8 cellular contexts compared by ENCODE assay signal in genomic region chr19:49579193-49579592, GRCh38. TPM values are rescaled to one million over a fixed set of nuclear protein-coding genes. Genes with fewer than 3 reads are reported as not detected.
DNase-seq lines count a peak whose midpoint lies in the region; ATAC-seq and TF ChIP-seq lines count a peak whose summit lies in the region.

No MANE protein-coding gene starts in this region.

- no peak for TF ChIP-seq RAD21 in liver (IDR thresholded peaks at IDR 0.05)

- H3K9me3 Mint-ChIP-seq in stimulated activated naive CD8-positive, alpha-beta T cell treated with anti-CD3 and anti-CD28 coated beads, Interleukin-15, Interleukin-2, amounts not matched to agents 100 ng/mL and 50 ng/mL, for 24 hours = no peaks in the 10 kb centered on the region
- H3K9me3 Mint-ChIP-seq in activated naive CD8-positive, alpha-beta T cell treated with anti-CD3 and anti-CD28 coated beads for 36 hours = no peaks in the 10 kb centered on the region

- H3K4me1 ChIP-seq in liver (ENCODE audit: control insufficient read depth in 4 of 4, insufficient read depth in 4 of 4, low read length in 3 of 4) = peaks cover 4 to 22% (median 18%) of the 10 kb centered on the region in 4 donors

- DNase-seq in stimulated activated naive CD8-positive, alpha-beta T cell treated with anti-CD3 and anti-CD28 coated beads, Interleukin-15, Interleukin-2, amounts not matched to agents 100 U/mL and 50 U/mL, for 24 hours = no peak
- DNase-seq in activated naive CD8-positive, alpha-beta T cell treated with anti-CD3 and anti-CD28 coated beads for 36 hours = no peak
- DNase-seq in HuH-7.5 (ENCODE audit: low spot score) = no peak
- no peak for DNase-seq in NCI-H1436 treated with DMSO at 0.1 percent for 48 hours (lab: John Stamatoyannopoulos, UW)
- DNase-seq in AG08395 (ENCODE audit: low spot score) = no peak

- no peak for TF ChIP-seq CTCF in liver (IDR thresholded peaks at IDR 0.05; ENCODE audit: low read depth, low read length, missing input control)

- ATAC-seq in stimulated activated naive CD8-positive, alpha-beta T cell treated with anti-CD3 and anti-CD28 coated beads, Interleukin-15, Interleukin-2, amounts not matched to agents 100 U/mL and 50 U/mL, for 24 hours = no peak
- no peak for ATAC-seq in HG02763 (IDR thresholded peaks at IDR 0.05; ENCODE audit: unreplicated experiment)

- H3K27me3 ChIP-seq in liver (ENCODE audit: control insufficient read depth in 4 of 4, insufficient read depth in 4 of 4, low read length in 3 of 4) = no peaks in the 10 kb centered on the region

- H3K4me3 ChIP-seq in liver (ENCODE audit: low read depth in 1 of 3, low read length in 3 of 3) = no peak overlapping the region

- no peaks in the 10 kb centered on the region for H3K27me3 Mint-ChIP-seq in stimulated activated naive CD8-positive, alpha-beta T cell treated with anti-CD3 and anti-CD28 coated beads, Interleukin-15, Interleukin-2, amounts not matched to agents 100 ng/mL and 50 ng/mL, for 24 hours
- H3K27me3 Mint-ChIP-seq in activated naive CD8-positive, alpha-beta T cell treated with anti-CD3 and anti-CD28 coated beads for 36 hours = no peaks in the 10 kb centered on the region

- H3K4me3 Mint-ChIP-seq in stimulated activated naive CD8-positive, alpha-beta T cell treated with anti-CD3 and anti-CD28 coated beads, Interleukin-15, Interleukin-2, amounts not matched to agents 100 ng/mL and 50 ng/mL, for 24 hours = peak overlapping the region; percentile 92
- peak overlapping the region; percentile 94 for H3K4me3 Mint-ChIP-seq in activated naive CD8-positive, alpha-beta T cell treated with anti-CD3 and anti-CD28 coated beads for 36 hours

- peaks cover 0 to 7% (median 2%) of the 10 kb centered on the region in 4 donors for H3K36me3 ChIP-seq in liver (ENCODE audit: control insufficient read depth in 4 of 4, insufficient read depth in 3 of 4, low read depth in 1 of 4, low read length in 3 of 4)

- 73% methylated on average over 4 of the region's 4 CpGs for whole genome bisulfite sequencing in liver

- peaks cover 33% of the 10 kb centered on the region for H3K4me1 Mint-ChIP-seq in stimulated activated naive CD8-positive, alpha-beta T cell treated with anti-CD3 and anti-CD28 coated beads, Interleukin-15, Interleukin-2, amounts not matched to agents 100 ng/mL and 50 ng/mL, for 24 hours (ENCODE audit: low read depth)
- H3K4me1 Mint-ChIP-seq in activated naive CD8-positive, alpha-beta T cell treated with anti-CD3 and anti-CD28 coated beads for 36 hours = peaks cover 25% of the 10 kb centered on the region

- H3K9me3 ChIP-seq in liver (ENCODE audit: control insufficient read depth in 4 of 4, low read length in 3 of 4) = no peaks in the 10 kb centered on the region

- H3K27ac ChIP-seq in liver (ENCODE audit: low read depth in 1 of 2, low read length in 2 of 2) = no peak overlapping the region

- H3K27ac Mint-ChIP-seq in stimulated activated naive CD8-positive, alpha-beta T cell treated with anti-CD3 and anti-CD28 coated beads, Interleukin-15, Interleukin-2, amounts not matched to agents 100 ng/mL and 50 ng/mL, for 24 hours = peak overlapping the region; percentile 78
- H3K27ac Mint-ChIP-seq in activated naive CD8-positive, alpha-beta T cell treated with anti-CD3 and anti-CD28 coated beads for 36 hours = peak overlapping the region; percentile 17

- H3K36me3 Mint-ChIP-seq in stimulated activated naive CD8-positive, alpha-beta T cell treated with anti-CD3 and anti-CD28 coated beads, Interleukin-15, Interleukin-2, amounts not matched to agents 100 ng/mL and 50 ng/mL, for 24 hours (ENCODE audit: low read depth) = peaks cover 7% of the 10 kb centered on the region
- H3K36me3 Mint-ChIP-seq in activated naive CD8-positive, alpha-beta T cell treated with anti-CD3 and anti-CD28 coated beads for 36 hours = peaks cover 3% of the 10 kb centered on the region

- peak overlapping the region; percentile 6 to 71 for H3K9ac ChIP-seq in liver (ENCODE audit: low read depth in 1 of 2, low read length in 2 of 2)

TF ChIP-seq in liver, 16 proteins besides CTCF, POLR2A, EP300 and RAD21:
- TF ChIP-seq NR2F2 (IDR thresholded peaks at IDR 0.05) (no peak), JUND (IDR thresholded peaks at IDR 0.05) (no peak), HNF4G (IDR thresholded peaks at IDR 0.05) (no peak), TAF1 (conservative IDR thresholded peaks at IDR 0.05) (no peak), ATF3 (IDR thresholded peaks at IDR 0.05) (no peak), GABPA (IDR thresholded peaks at IDR 0.05 in 1 of 2, conservative IDR thresholded peaks at IDR 0.05 in 1 of 2) (no peak), YY1 (IDR thresholded peaks at IDR 0.05) (no peak), EGR1 (IDR thresholded peaks at IDR 0.05; ENCODE audit: low read depth in 2 of 2) (no peak), RXRA (IDR thresholded peaks at IDR 0.05) (no peak), FOXA2 (IDR thresholded peaks at IDR 0.05) (no peak), MAX (IDR thresholded peaks at IDR 0.05) (no peak), ZBTB33 (IDR thresholded peaks at IDR 0.05) (no peak), SP1 (IDR thresholded peaks at IDR 0.05) (no peak), HNF4A (conservative IDR thresholded peaks at IDR 0.05) (no peak), FOXA1 (IDR thresholded peaks at IDR 0.05) (no peak), REST (IDR thresholded peaks at IDR 0.05) (no peak)

RNA-seq across cellular contexts. Expression of gene NOSIP, which starts 1.2 kb away (rescaled TPM):
- total RNA-seq in activated naive CD8-positive, alpha-beta T cell treated with anti-CD3 and anti-CD28 coated beads for 36 hours = 10 to 100 TPM; 61.4 to 69.5 TPM
- 10 to 100 TPM; 19.3 to 33.3 TPM for total RNA-seq in liver
- polyA plus RNA-seq in liver = 10 to 100 TPM; 27.7 to 45.2 TPM

RNA-seq across cellular contexts. Expression of gene PRRG2, which starts 1.9 kb away (rescaled TPM):
- 1 to 10 TPM; 1.5 to 1.6 TPM for total RNA-seq in activated naive CD8-positive, alpha-beta T cell treated with anti-CD3 and anti-CD28 coated beads for 36 hours
- 1 to 10 TPM; 1.1 to 1.4 TPM for total RNA-seq in liver
- polyA plus RNA-seq in liver = 1 to 10 TPM; 2.8 TPM

RNA-seq across cellular contexts. Expression of gene PRR12, which starts 11.8 kb away (rescaled TPM):
- total RNA-seq in activated naive CD8-positive, alpha-beta T cell treated with anti-CD3 and anti-CD28 coated beads for 36 hours = 10 to 100 TPM; 16.0 to 17.8 TPM
- total RNA-seq in liver = 1 to 10 TPM; 2.8 TPM
- polyA plus RNA-seq in liver = 1 to 10 TPM in 1 of 2 donors, under 1 TPM in 1; 0.86 to 3.5 TPM

RNA-seq across cellular contexts. Expression of gene RCN3, which starts 51.4 kb away (rescaled TPM):
- total RNA-seq in activated naive CD8-positive, alpha-beta T cell treated with anti-CD3 and anti-CD28 coated beads for 36 hours = 1 to 10 TPM; 3.6 to 4.3 TPM
- 1 to 10 TPM; 4.9 to 9.8 TPM for total RNA-seq in liver
- 1 to 10 TPM; 5.8 to 8.2 TPM for polyA plus RNA-seq in liver

Comparison
In these comparisons a context has a peak if more than half of its experiments do, and no peak if none do; other contexts are left out.
1. RNA of gene PRR12, which starts 11.8 kb away (total RNA-seq): 16.0 to 17.8 TPM in activated naive CD8-positive, alpha-beta T cell treated with anti-CD3 and anti-CD28 coated beads for 36 hours; 2.8 TPM in liver; every median in the first group is over 4 times any median in the second.